Comparison of ENCODE assay signal across 1 cellular context in the genomic region with DNA sequence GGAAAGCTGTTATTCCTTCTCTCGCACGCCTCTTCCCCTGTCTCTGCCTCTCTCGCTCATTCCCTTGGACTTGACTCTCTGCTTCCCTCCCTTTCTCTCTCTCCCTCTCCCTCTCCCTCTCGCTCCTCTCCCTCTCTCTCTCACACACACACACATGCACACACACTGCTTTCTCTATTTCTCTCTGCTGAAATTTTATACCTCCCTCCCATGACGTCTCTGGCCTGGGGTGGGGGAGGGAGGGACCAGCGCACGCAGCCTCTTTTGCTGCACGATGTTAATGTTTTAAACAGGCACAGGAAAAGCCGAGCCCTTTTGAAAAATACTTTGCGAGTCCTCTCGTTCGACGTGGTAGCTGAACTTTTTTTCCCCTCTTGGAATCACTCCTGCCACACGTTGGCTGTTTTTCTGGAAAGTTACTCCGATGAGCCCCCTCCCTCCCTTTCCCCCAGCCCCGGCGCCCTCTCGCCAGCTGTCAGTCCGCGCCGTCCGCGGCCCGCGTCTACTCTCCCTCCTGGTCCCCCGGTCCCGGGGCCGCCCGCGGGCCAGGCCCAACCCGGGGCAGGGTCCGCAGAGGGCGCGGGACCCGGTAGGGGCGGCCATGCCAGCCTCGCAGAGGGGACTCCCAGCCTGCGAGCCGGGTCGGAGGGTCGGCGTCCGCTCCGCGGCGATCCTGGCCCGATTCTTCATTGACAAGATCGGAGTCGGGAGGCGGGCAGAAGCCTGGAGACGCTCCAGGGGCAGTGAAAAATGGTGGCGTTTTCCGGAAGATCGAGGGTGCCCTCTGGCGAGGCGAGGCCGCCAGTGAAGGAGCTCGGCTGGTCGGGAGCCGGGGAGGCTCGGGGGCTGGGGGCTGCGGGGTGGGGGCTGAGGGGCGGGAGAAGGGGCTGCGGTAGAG.
TF ChIP-seq lines count a peak whose summit lies in the region.

Gene TGFB3 (minus strand): TSS at position 170 of the 898 bp plus-strand sequence. CDS start 1,102 bp downstream, outside the sequence.

TF ChIP-seq in HEK293, 187 proteins besides CTCF, POLR2A, EP300 and RAD21 (continued from another document and continues in another):
- TF ChIP-seq, protein P1, sequence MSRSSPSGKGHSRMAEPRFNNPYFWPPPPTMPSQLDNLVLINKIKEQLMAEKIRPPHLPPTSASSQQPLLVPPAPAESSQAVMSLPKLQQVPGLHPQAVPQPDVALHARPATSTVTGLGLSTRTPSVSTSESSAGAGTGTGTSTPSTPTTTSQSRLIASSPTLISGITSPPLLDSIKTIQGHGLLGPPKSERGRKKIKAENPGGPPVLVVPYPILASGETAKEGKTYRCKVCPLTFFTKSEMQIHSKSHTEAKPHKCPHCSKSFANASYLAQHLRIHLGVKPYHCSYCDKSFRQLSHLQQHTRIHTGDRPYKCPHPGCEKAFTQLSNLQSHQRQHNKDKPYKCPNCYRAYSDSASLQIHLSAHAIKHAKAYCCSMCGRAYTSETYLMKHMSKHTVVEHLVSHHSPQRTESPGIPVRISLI (tag by site-specific recombination; IDR thresholded peaks at IDR 0.05), result no peak
- TF ChIP-seq, protein P2, sequence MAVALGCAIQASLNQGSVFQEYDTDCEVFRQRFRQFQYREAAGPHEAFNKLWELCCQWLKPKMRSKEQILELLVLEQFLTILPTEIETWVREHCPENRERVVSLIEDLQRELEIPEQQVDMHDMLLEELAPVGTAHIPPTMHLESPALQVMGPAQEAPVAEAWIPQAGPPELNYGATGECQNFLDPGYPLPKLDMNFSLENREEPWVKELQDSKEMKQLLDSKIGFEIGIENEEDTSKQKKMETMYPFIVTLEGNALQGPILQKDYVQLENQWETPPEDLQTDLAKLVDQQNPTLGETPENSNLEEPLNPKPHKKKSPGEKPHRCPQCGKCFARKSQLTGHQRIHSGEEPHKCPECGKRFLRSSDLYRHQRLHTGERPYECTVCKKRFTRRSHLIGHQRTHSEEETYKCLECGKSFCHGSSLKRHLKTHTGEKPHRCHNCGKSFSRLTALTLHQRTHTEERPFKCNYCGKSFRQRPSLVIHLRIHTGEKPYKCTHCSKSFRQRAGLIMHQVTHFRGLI (tag by site-specific recombination; IDR thresholded peaks at IDR 0.05), result no peak
- TF ChIP-seq ZNF24 (tag by site-specific recombination; IDR thresholded peaks at IDR 0.05), result no peak; the same call in 1 of the 2 replicates
- no peak for TF ChIP-seq ZNF830 (tag by site-specific recombination; IDR thresholded peaks at IDR 0.05; ENCODE audit: low read depth)
- 0 out of 2 replicates have a peak, but pooled peaks have one; percentile 81 for TF ChIP-seq ZSCAN23 (tag by site-specific recombination; IDR thresholded peaks at IDR 0.05)
- peak; percentile 94 for TF ChIP-seq KLF8 (tag by site-specific recombination; IDR thresholded peaks at IDR 0.05)
- TF ChIP-seq ZNF311 (tag by site-specific recombination; IDR thresholded peaks at IDR 0.05; ENCODE audit: borderline replicate concordance), result no peak
- TF ChIP-seq ZNF26 (tag by site-specific recombination; IDR thresholded peaks at IDR 0.05), result no peak
- no peak for TF ChIP-seq ZNF626 (tag by site-specific recombination; IDR thresholded peaks at IDR 0.05)
- TF ChIP-seq ZNF792 (tag by site-specific recombination; IDR thresholded peaks at IDR 0.05), result no peak
- no peak for TF ChIP-seq ZNF221 (tag by site-specific recombination; IDR thresholded peaks at IDR 0.05; ENCODE audit: borderline replicate concordance)
- no peak for TF ChIP-seq SETDB1 (IDR thresholded peaks at IDR 0.05; ENCODE audit: insufficient read length, low read length)
- peak; percentile 70; the same call in 1 of the 2 replicates for TF ChIP-seq TSHZ1 (tag by site-specific recombination; IDR thresholded peaks at IDR 0.05; ENCODE audit: borderline replicate concordance)
- TF ChIP-seq ZNF266 (tag by site-specific recombination; IDR thresholded peaks at IDR 0.05; ENCODE audit: low read depth), result no peak
- peak; percentile 72 for TF ChIP-seq ZNF341 (tag by site-specific recombination; IDR thresholded peaks at IDR 0.05; ENCODE audit: low read depth)
- TF ChIP-seq, protein P3, sequence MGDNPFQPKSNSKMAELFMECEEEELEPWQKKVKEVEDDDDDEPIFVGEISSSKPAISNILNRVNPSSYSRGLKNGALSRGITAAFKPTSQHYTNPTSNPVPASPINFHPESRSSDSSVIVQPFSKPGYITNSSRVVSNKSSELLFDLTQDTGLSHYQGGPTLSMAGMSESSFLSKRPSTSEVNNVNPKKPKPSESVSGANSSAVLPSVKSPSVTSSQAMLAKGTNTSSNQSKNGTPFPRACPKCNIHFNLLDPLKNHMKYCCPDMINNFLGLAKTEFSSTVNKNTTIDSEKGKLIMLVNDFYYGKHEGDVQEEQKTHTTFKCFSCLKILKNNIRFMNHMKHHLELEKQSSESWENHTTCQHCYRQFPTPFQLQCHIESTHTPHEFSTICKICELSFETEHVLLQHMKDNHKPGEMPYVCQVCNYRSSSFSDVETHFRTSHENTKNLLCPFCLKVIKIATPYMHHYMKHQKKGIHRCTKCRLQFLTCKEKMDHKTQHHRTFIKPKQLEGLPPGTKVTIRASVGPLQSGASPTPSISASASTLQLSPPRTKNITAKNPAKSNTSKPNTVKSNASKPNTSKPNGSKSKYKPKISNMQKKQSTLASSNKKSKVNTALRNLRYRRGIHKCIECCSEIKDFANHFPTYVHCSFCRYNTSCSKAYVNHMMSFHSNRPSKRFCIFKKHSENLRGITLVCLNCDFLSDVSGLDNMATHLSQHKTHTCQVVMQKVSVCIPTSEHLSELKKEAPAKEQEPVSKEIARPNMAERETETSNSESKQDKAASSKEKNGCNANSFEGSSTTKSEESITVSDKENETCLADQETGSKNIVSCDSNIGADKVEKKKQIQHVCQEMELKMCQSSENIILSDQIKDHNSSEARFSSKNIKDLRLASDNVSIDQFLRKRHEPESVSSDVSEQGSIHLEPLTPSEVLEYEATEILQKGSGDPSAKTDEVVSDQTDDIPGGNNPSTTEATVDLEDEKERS (tag by site-specific recombination; IDR thresholded peaks at IDR 0.05), result peak; percentile 44; the same call in 1 of the 2 replicates
- peak; percentile 54; the same call in 1 of the 2 replicates for TF ChIP-seq KLF1 (tag by site-specific recombination; IDR thresholded peaks at IDR 0.05)
- TF ChIP-seq, protein P4, sequence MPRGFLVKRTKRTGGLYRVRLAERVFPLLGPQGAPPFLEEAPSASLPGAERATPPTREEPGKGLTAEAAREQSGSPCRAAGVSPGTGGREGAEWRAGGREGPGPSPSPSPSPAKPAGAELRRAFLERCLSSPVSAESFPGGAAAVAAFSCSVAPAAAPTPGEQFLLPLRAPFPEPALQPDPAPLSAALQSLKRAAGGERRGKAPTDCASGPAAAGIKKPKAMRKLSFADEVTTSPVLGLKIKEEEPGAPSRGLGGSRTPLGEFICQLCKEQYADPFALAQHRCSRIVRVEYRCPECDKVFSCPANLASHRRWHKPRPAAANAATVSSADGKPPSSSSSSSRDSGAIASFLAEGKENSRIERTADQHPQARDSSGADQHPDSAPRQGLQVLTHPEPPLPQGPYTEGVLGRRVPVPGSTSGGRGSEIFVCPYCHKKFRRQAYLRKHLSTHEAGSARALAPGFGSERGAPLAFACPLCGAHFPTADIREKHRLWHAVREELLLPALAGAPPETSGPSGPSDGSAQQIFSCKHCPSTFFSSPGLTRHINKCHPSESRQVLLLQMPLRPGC (tag by site-specific recombination; IDR thresholded peaks at IDR 0.05), result peak; percentile 81
- TF ChIP-seq GLI4 (tag by site-specific recombination; IDR thresholded peaks at IDR 0.05), result peak; percentile 69; the same call in 1 of the 2 replicates
- TF ChIP-seq ZNF664 (tag by site-specific recombination; IDR thresholded peaks at IDR 0.05), result no peak
- no peak for TF ChIP-seq OSR2 (tag by site-specific recombination; IDR thresholded peaks at IDR 0.05)
- TF ChIP-seq ZNF132 (tag by site-specific recombination; IDR thresholded peaks at IDR 0.05; ENCODE audit: borderline replicate concordance), result no peak
- TF ChIP-seq ZNF138 (tag by site-specific recombination; IDR thresholded peaks at IDR 0.05; ENCODE audit: borderline replicate concordance), result no peak
- TF ChIP-seq ZNF248 (tag by site-specific recombination; IDR thresholded peaks at IDR 0.05), result no peak
- no peak for TF ChIP-seq MYNN (tag by site-specific recombination; IDR thresholded peaks at IDR 0.05; ENCODE audit: borderline replicate concordance)
- peak; percentile 50; the same call in 1 of the 2 replicates for TF ChIP-seq ZBTB10 (tag by site-specific recombination; IDR thresholded peaks at IDR 0.05)
- TF ChIP-seq ZNF777 (tag by site-specific recombination; IDR thresholded peaks at IDR 0.05; ENCODE audit: borderline replicate concordance), result no peak
- TF ChIP-seq, protein P5, sequence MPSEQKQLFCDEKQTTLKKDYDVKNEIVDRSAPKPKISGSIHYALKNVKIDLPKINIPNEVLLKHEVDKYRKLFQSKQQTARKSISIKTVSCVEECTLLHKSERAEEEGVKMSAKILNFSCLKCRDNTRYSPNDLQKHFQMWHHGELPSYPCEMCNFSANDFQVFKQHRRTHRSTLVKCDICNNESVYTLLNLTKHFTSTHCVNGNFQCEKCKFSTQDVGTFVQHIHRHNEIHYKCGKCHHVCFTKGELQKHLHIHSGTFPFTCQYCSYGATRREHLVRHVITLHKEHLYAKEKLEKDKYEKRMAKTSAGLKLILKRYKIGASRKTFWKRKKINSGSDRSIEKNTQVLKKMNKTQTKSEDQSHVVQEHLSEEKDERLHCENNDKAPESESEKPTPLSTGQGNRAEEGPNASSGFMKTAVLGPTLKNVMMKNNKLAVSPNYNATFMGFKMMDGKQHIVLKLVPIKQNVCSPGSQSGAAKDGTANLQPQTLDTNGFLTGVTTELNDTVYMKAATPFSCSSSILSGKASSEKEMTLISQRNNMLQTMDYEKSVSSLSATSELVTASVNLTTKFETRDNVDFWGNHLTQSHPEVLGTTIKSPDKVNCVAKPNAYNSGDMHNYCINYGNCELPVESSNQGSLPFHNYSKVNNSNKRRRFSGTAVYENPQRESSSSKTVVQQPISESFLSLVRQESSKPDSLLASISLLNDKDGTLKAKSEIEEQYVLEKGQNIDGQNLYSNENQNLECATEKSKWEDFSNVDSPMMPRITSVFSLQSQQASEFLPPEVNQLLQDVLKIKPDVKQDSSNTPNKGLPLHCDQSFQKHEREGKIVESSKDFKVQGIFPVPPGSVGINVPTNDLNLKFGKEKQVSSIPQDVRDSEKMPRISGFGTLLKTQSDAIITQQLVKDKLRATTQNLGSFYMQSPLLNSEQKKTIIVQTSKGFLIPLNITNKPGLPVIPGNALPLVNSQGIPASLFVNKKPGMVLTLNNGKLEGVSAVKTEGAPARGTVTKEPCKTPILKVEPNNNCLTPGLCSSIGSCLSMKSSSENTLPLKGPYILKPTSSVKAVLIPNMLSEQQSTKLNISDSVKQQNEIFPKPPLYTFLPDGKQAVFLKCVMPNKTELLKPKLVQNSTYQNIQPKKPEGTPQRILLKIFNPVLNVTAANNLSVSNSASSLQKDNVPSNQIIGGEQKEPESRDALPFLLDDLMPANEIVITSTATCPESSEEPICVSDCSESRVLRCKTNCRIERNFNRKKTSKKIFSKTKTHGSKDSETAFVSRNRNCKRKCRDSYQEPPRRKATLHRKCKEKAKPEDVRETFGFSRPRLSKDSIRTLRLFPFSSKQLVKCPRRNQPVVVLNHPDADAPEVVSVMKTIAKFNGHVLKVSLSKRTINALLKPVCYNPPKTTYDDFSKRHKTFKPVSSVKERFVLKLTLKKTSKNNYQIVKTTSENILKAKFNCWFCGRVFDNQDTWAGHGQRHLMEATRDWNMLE (tag by site-specific recombination; conservative IDR thresholded peaks at IDR 0.05; ENCODE audit: low read depth), result no peak
- TF ChIP-seq ZNF585B (tag by site-specific recombination; IDR thresholded peaks at IDR 0.05), result no peak
- TF ChIP-seq ZFHX2 (tag by site-specific recombination; conservative IDR thresholded peaks at IDR 0.05), result no peak; the same call in 1 of the 2 replicates
